ENCODE assay signal across 17 cellular contexts in genomic region chr11:68826726-68827125, GRCh38.
"Had no signal": no experiment of that assay in that cellular context is flagged by ENCODE, and none has a peak within 500 bp of the region (broad histone marks: within the 10 kb centered on the region; RNA-seq: fewer than 3 reads in every experiment).

No MANE protein-coding gene starts in this region.

- ATAC-seq: effector memory CD8-positive, alpha-beta T cell; gastroesophageal sphincter; lower lobe of right lung; right cardiac atrium had no signal

- H3K4me2 ChIP-seq: smooth muscle cell had no signal

- FAIRE-seq: keratinocyte, urothelium cell line had no signal

- DNase-seq: effector memory CD8-positive, alpha-beta T cell; glutamatergic neuron; immature natural killer cell; left ventricle myocardium inferior; lower lobe of right lung; naive B cell; nucleus accumbens; ovary; stimulated activated CD4-positive, alpha-beta T cell treated with anti-CD3 and anti-CD28 coated beads, Interleukin-2, amount 100 ng/mL, for 48 hours; stimulated activated naive CD4-positive, alpha-beta T cell treated with Interleukin-2 at 50 U/mL for 16 hours had no signal

- H3K36me3 ChIP-seq: ovary had no signal

- H3K27ac ChIP-seq: epithelial cell of prostate, esophagus muscularis mucosa, left ventricle myocardium inferior, lower lobe of right lung, ovary had no signal

- H3K9me3 ChIP-seq: esophagus muscularis mucosa, gastroesophageal sphincter, left ventricle myocardium inferior, lower lobe of right lung, ovary had no signal

- H3K4me3 ChIP-seq: esophagus muscularis mucosa, gastroesophageal sphincter, left ventricle myocardium inferior, lower lobe of right lung, ovary, smooth muscle cell had no signal

- H3K27me3 ChIP-seq: esophagus muscularis mucosa, gastroesophageal sphincter, ovary had no signal
